ENCODE assay signal across 11 cellular contexts in genomic region chr15:67110400-67110799, GRCh38. TPM values are rescaled to one million over a fixed set of nuclear protein-coding genes. Genes with fewer than 3 reads are reported as not detected.
DNase-seq lines count a peak whose midpoint lies in the region; ATAC-seq and TF ChIP-seq lines count a peak whose summit lies in the region.
"Had no signal": no experiment of that assay in that cellular context is flagged by ENCODE, and none has a peak within 500 bp of the region (broad histone marks: within the 10 kb centered on the region; RNA-seq: fewer than 3 reads in every experiment).

No MANE protein-coding gene starts in this region.

- H3K4me3 Mint-ChIP-seq in progenitor cell of endocrine pancreas (ENCODE audit: low read depth) = no peak overlapping the region

- no peaks in the 10 kb centered on the region for H3K36me3 ChIP-seq in heart right ventricle
- no peaks in the 10 kb centered on the region for H3K36me3 ChIP-seq in left ventricle myocardium inferior
- no peaks in the 10 kb centered on the region for H3K36me3 ChIP-seq in KMS-11 (ENCODE audit: insufficient read depth)
- no peaks in the 10 kb centered on the region for H3K36me3 ChIP-seq in aorta (ENCODE audit: control insufficient read depth in 1 of 2, insufficient read depth in 2 of 2, low read length in 1 of 2)

- peaks cover 0 to 10% (median 7%) of the 10 kb centered on the region in 11 donors for H3K9me3 ChIP-seq in heart right ventricle
- H3K9me3 ChIP-seq in left ventricle myocardium inferior (replicated peaks) = peaks cover 9% of the 10 kb centered on the region
- no peaks in the 10 kb centered on the region for H3K9me3 ChIP-seq in aorta (ENCODE audit: control insufficient read depth, low read length)

- no peak overlapping the region for H3K9ac ChIP-seq in KMS-11

- H3K36me3 Mint-ChIP-seq in progenitor cell of endocrine pancreas (ENCODE audit: insufficient read depth) = peaks cover 15% of the 10 kb centered on the region

- peaks cover 28% of the 10 kb centered on the region for H3K4me1 Mint-ChIP-seq in progenitor cell of endocrine pancreas (ENCODE audit: low read depth)

- H3K27me3 Mint-ChIP-seq in progenitor cell of endocrine pancreas = no peaks in the 10 kb centered on the region

- H3K9me3 Mint-ChIP-seq in progenitor cell of endocrine pancreas (ENCODE audit: low read depth) = peaks cover 9% of the 10 kb centered on the region

- DNase-seq in heart right ventricle (no peak), left ventricle myocardium inferior (no peak), glomerular visceral epithelial cell (ENCODE audit: extremely low spot score) (peak; percentile 95), aorta (peak; percentile 9 to 50), medulla oblongata (ENCODE audit: extremely low spot score) (no peak), progenitor cell of endocrine pancreas (ENCODE audit: low spot score, unreplicated experiment) (no peak)
- DNase-seq: DMS153, NCI-H446 had no signal

- H3K4me1 ChIP-seq in heart right ventricle = peaks cover 19 to 87% (median 57%) of the 10 kb centered on the region in 9 donors
- peaks cover 67% of the 10 kb centered on the region for H3K4me1 ChIP-seq in left ventricle myocardium inferior
- peaks cover 8% of the 10 kb centered on the region for H3K4me1 ChIP-seq in KMS-11 (ENCODE audit: low read depth, poor library complexity, severe bottlenecking)
- H3K4me1 ChIP-seq in aorta (ENCODE audit: control insufficient read depth in 1 of 2, insufficient read depth in 2 of 2, low read length in 2 of 2) = peaks cover 8 to 11% of the 10 kb centered on the region in 2 donors

- no peak for ATAC-seq in heart right ventricle
- ATAC-seq in aorta (ENCODE audit: low FRiP score) = no peak
- no peak for ATAC-seq in GM19467 (IDR thresholded peaks at IDR 0.05; ENCODE audit: unreplicated experiment)

- H3K27ac Mint-ChIP-seq in progenitor cell of endocrine pancreas = no peak overlapping the region

- no peaks in the 10 kb centered on the region for H3K79me2 ChIP-seq in KMS-11 (ENCODE audit: insufficient read depth, low read depth)

- H2AFZ ChIP-seq in KMS-11 (ENCODE audit: low read depth) = no peak overlapping the region

- H3K27me3 ChIP-seq in heart right ventricle = no peaks in the 10 kb centered on the region
- H3K27me3 ChIP-seq in left ventricle myocardium inferior (ENCODE audit: low read depth) = no peaks in the 10 kb centered on the region
- no peaks in the 10 kb centered on the region for H3K27me3 ChIP-seq in KMS-11 (ENCODE audit: insufficient read depth, low read depth)
- H3K27me3 ChIP-seq in aorta (ENCODE audit: control insufficient read depth in 1 of 2, insufficient read depth in 2 of 2, low read length in 1 of 2) = no peaks in the 10 kb centered on the region

- intact Hi-C loops in heart right ventricle (cut with DNase I) = no loop called here
- intact Hi-C loops in left ventricle myocardium inferior (cut with micrococcal nuclease) = no loop called here
- intact Hi-C loops in aorta (cut with DNase I) = no loop called here

- WGBS in heart right ventricle, 2 donors = 89 to 93% methylated on average over 4 of the region's 4 CpGs
- 90 to 91% methylated on average over 4 of the region's 4 CpGs for WGBS in aorta, 2 donors

- peak overlapping the region; percentile 13; the same call in 1 of the 2 replicates for H3K4me2 ChIP-seq in KMS-11

- H3K4me3 ChIP-seq in heart right ventricle (no peak overlapping the region), left ventricle myocardium inferior (no peak overlapping the region), KMS-11 (IDR thresholded peaks at IDR 0.05; ENCODE audit: insufficient read depth, low read depth, low read length) (no peak overlapping the region), aorta (ENCODE audit: low read length in 2 of 2) (no peak overlapping the region)
- H3K4me3 ChIP-seq: HAP-1 had no signal

- H4K20me1 ChIP-seq in KMS-11 (ENCODE audit: insufficient read depth) = no peaks in the 10 kb centered on the region

- TF ChIP-seq CTCF in heart right ventricle (IDR thresholded peaks at IDR 0.05) (no peak), left ventricle myocardium inferior (IDR thresholded peaks at IDR 0.05; ENCODE audit: borderline replicate concordance) (no peak), KMS-11 (conservative IDR thresholded peaks at IDR 0.05; ENCODE audit: low read depth, low read length) (no peak), progenitor cell of endocrine pancreas (IDR thresholded peaks at IDR 0.05; ENCODE audit: unreplicated experiment) (no peak)

- H3K27ac ChIP-seq in heart right ventricle = peak overlapping the region in 6 of 10 donors; percentile 9 to 57 (median 40)
- no peak overlapping the region for H3K27ac ChIP-seq in left ventricle myocardium inferior (replicated peaks)
- H3K27ac ChIP-seq in KMS-11 = no peak overlapping the region
- H3K27ac ChIP-seq in aorta (ENCODE audit: low read depth in 1 of 2, low read length in 2 of 2) = no peak overlapping the region

RNA-seq across cellular contexts. Expression of gene SMAD3, which starts 45.0 kb away (rescaled TPM):
- total RNA-seq in heart right ventricle (10 to 100 TPM; 11.3 to 44.8 (median 15.7) TPM), left ventricle myocardium inferior (18.8 TPM), aorta (10 to 100 TPM; 65.9 to 90.8 TPM), progenitor cell of endocrine pancreas (49.9 and 51.3 TPM in 2 replicates)
- polyA plus RNA-seq in heart right ventricle (1 to 10 TPM; 6.2 to 7.8 TPM), aorta (10 to 100 TPM in 1 of 2 donors, 1 to 10 TPM in 1; 7.1 to 44.1 TPM)

Comparison
In these comparisons a context has a peak if more than half of its experiments do, and no peak if none do; other contexts are left out.
1. H3K27ac ChIP-seq: peak in heart right ventricle (6 of 10); none in left ventricle myocardium inferior (single experiment), KMS-11 (single experiment) and aorta (0 of 2).
2. DNase-seq: peak in glomerular visceral epithelial cell (single experiment) and aorta (2 of 2); none in heart right ventricle (0 of 2), left ventricle myocardium inferior (single experiment), medulla oblongata (single experiment) and progenitor cell of endocrine pancreas (single experiment).